14 cellular contexts compared by ENCODE assay signal in the genomic region with DNA sequence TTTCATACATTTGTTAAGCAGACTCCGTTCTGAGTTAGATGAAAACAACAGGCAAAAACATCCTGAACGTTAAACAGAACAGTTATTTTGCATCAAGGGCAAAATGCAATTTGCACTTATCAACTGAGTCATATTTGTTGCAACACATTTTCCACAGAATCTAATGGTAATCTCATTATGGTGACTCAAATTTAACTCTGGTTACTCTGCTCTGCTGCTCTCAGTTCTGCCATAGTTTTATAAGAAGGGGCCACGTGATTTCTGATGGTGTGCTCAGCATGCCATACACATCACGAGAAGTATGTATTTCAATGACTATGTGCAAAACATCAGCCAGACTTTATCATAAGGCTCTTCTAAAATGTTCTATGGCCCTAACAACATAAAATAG.
DNase-seq lines count a peak whose midpoint lies in the region; FAIRE-seq lines count a peak whose summit lies in the region.
"Had no signal": no experiment of that assay in that cellular context is flagged by ENCODE, and none has a peak within 500 bp of the region (broad histone marks: within the 10 kb centered on the region; RNA-seq: fewer than 3 reads in every experiment).

No MANE protein-coding gene starts in this region.

- H3K36me3 Mint-ChIP-seq in activated CD4-positive, alpha-beta memory T cell treated with anti-CD3 and anti-CD28 coated beads, Interleukin-2, amount 10 ng/mL, durations not matched to agents 7 days and 5 days (ENCODE audit: low read depth) = peaks cover 15% of the 10 kb centered on the region
- peaks cover 9% of the 10 kb centered on the region for H3K36me3 Mint-ChIP-seq in T-helper 2 cell treated with Interferon-gamma antibody and Interleukin-4, amounts not matched to agents 5 μg/mL and 100 μg/mL, for 36 hours (ENCODE audit: low read depth)

- POLR2A ChIA-PET in activated CD4-positive, alpha-beta memory T cell treated with anti-CD3 and anti-CD28 coated beads, Interleukin-2, amount 10 ng/mL, durations not matched to agents 7 days and 5 days (lab: Charles Lee) = no interaction called here

- peak; percentile 26 for FAIRE-seq in GM19239 (lab: Jason Lieb, UNC)

- no peak overlapping the region for H2BK5ac ChIP-seq in mesenchymal stem cell (ENCODE audit: low read depth, low read length, poor library complexity, severe bottlenecking)

- H3K9me3 Mint-ChIP-seq in activated CD4-positive, alpha-beta memory T cell treated with anti-CD3 and anti-CD28 coated beads, Interleukin-2, amount 10 ng/mL, durations not matched to agents 7 days and 5 days = no peaks in the 10 kb centered on the region
- peaks cover 6% of the 10 kb centered on the region for H3K9me3 Mint-ChIP-seq in T-helper 2 cell treated with Interferon-gamma antibody and Interleukin-4, amounts not matched to agents 5 μg/mL and 100 μg/mL, for 36 hours

- peaks cover 35% of the 10 kb centered on the region for H3K79me1 ChIP-seq in mesenchymal stem cell (replicated peaks; ENCODE audit: low read length, poor library complexity, severe bottlenecking)

- no peak overlapping the region for H3K4ac ChIP-seq in mesenchymal stem cell (ENCODE audit: low read depth in 1 of 2, low read length in 2 of 2)

- H2AK5ac ChIP-seq in mesenchymal stem cell (ENCODE audit: low read length, severe bottlenecking) = no peak overlapping the region

- no peak overlapping the region for H4K8ac ChIP-seq in mesenchymal stem cell (ENCODE audit: low read length)

- H3K27me3 ChIP-seq in mesenchymal stem cell (ENCODE audit: control insufficient read depth in 1 of 2, insufficient read depth in 1 of 2, low read length in 2 of 2) = no peaks in the 10 kb centered on the region
- H3K27me3 ChIP-seq: transverse colon had no signal

- no peaks in the 10 kb centered on the region for H3K9me3 ChIP-seq in mesenchymal stem cell (ENCODE audit: control insufficient read depth, low read length)
- H3K9me3 ChIP-seq: transverse colon had no signal

- peak overlapping the region; percentile 63 for H3K9ac ChIP-seq in mesenchymal stem cell (ENCODE audit: low read length)

- no peak overlapping the region for H3K23ac ChIP-seq in mesenchymal stem cell (ENCODE audit: low read length in 2 of 2)

- peak overlapping the region; percentile 18 for H3K27ac Mint-ChIP-seq in activated CD4-positive, alpha-beta memory T cell treated with anti-CD3 and anti-CD28 coated beads, Interleukin-2, amount 10 ng/mL, durations not matched to agents 7 days and 5 days
- H3K27ac Mint-ChIP-seq in T-helper 2 cell treated with Interferon-gamma antibody and Interleukin-4, amounts not matched to agents 5 μg/mL and 100 μg/mL, for 36 hours = no peak overlapping the region

- CTCF ChIA-PET in activated CD4-positive, alpha-beta memory T cell treated with anti-CD3 and anti-CD28 coated beads, Interleukin-2, amount 10 ng/mL, durations not matched to agents 7 days and 5 days (lab: Charles Lee) = no interaction called here

- H3K4me2 ChIP-seq in mesenchymal stem cell (ENCODE audit: low read length, poor library complexity, severe bottlenecking) = no peak overlapping the region

- no peak overlapping the region for H3K27ac ChIP-seq in mesenchymal stem cell (ENCODE audit: low read length, poor library complexity, severe bottlenecking)
- H3K27ac ChIP-seq: transverse colon had no signal

- H3K4me1 Mint-ChIP-seq in activated CD4-positive, alpha-beta memory T cell treated with anti-CD3 and anti-CD28 coated beads, Interleukin-2, amount 10 ng/mL, durations not matched to agents 7 days and 5 days = peaks cover 14% of the 10 kb centered on the region
- peaks cover 16% of the 10 kb centered on the region for H3K4me1 Mint-ChIP-seq in T-helper 2 cell treated with Interferon-gamma antibody and Interleukin-4, amounts not matched to agents 5 μg/mL and 100 μg/mL, for 36 hours (ENCODE audit: low read depth)

- no peak overlapping the region for H3K14ac ChIP-seq in mesenchymal stem cell (ENCODE audit: low read length in 2 of 2)

- H2BK15ac ChIP-seq in mesenchymal stem cell (ENCODE audit: low read depth, poor library complexity, severe bottlenecking) = no peak overlapping the region

- no peak overlapping the region for H2BK12ac ChIP-seq in mesenchymal stem cell (ENCODE audit: low read length in 2 of 2)

- H3K4me1 ChIP-seq in mesenchymal stem cell (ENCODE audit: control insufficient read depth, insufficient read depth, low read depth, low read length) = no peaks in the 10 kb centered on the region
- H3K4me1 ChIP-seq: transverse colon had no signal

- H3K18ac ChIP-seq in mesenchymal stem cell (ENCODE audit: low read depth in 1 of 2, low read length in 2 of 2) = no peak overlapping the region

- H3K4me3 Mint-ChIP-seq in activated CD4-positive, alpha-beta memory T cell treated with anti-CD3 and anti-CD28 coated beads, Interleukin-2, amount 10 ng/mL, durations not matched to agents 7 days and 5 days = no peak overlapping the region
- no peak overlapping the region for H3K4me3 Mint-ChIP-seq in T-helper 2 cell treated with Interferon-gamma antibody and Interleukin-4, amounts not matched to agents 5 μg/mL and 100 μg/mL, for 36 hours
- H3K4me3 Mint-ChIP-seq: naive B cell had no signal

- H2AFZ ChIP-seq in mesenchymal stem cell (ENCODE audit: low read depth, low read length) = no peak overlapping the region

- no peaks in the 10 kb centered on the region for H3K27me3 Mint-ChIP-seq in activated CD4-positive, alpha-beta memory T cell treated with anti-CD3 and anti-CD28 coated beads, Interleukin-2, amount 10 ng/mL, durations not matched to agents 7 days and 5 days
- no peaks in the 10 kb centered on the region for H3K27me3 Mint-ChIP-seq in T-helper 2 cell treated with Interferon-gamma antibody and Interleukin-4, amounts not matched to agents 5 μg/mL and 100 μg/mL, for 36 hours (ENCODE audit: low read depth)
- H3K27me3 Mint-ChIP-seq: naive B cell had no signal

- WGBS in mesenchymal stem cell = 60% methylated on average over 4 of the region's 4 CpGs

- no peak overlapping the region for H2BK120ac ChIP-seq in mesenchymal stem cell (ENCODE audit: low read depth, low read length)

- peak; percentile 83 for DNase-seq in CD1c-positive myeloid dendritic cell (ENCODE audit: extremely low spot score)
- no peak for DNase-seq in GM19239 (ENCODE audit: insufficient read length, low spot score)
- no peak for DNase-seq in activated CD4-positive, alpha-beta memory T cell treated with anti-CD3 and anti-CD28 coated beads, Interleukin-2, amount 10 ng/mL, durations not matched to agents 7 days and 5 days
- peak; percentile 90 for DNase-seq in mesenchymal stem cell
- no peak for DNase-seq in SK-N-DZ (ENCODE audit: low spot score)
- no peak for DNase-seq in T-helper 2 cell treated with Interferon-gamma antibody and Interleukin-4, amounts not matched to agents 5 μg/mL and 100 μg/mL, for 36 hours (ENCODE audit: low spot score)
- DNase-seq in epidermal melanocyte (ENCODE audit: insufficient read length, low spot score) = no peak
- no peak for DNase-seq in COR-L47 (lab: John Stamatoyannopoulos, UW)
- DNase-seq: caudate nucleus; hypothalamus; naive B cell; NCI-H1417; stimulated activated CD4-positive, alpha-beta T cell treated with anti-CD3 and anti-CD28 coated beads, Interleukin-2, amount 100 ng/mL, for 48 hours; transverse colon had no signal

- no peak overlapping the region for H4K91ac ChIP-seq in mesenchymal stem cell (ENCODE audit: low read length)

- H3K4me3 ChIP-seq in mesenchymal stem cell (ENCODE audit: insufficient read depth in 1 of 2, low read depth in 1 of 2, low read length in 2 of 2) = peak overlapping the region in 1 of 2 experiments; percentile 38
- H3K4me3 ChIP-seq: transverse colon had no signal

- H3K36me3 ChIP-seq in mesenchymal stem cell (ENCODE audit: control insufficient read depth in 1 of 2, insufficient read depth in 2 of 2, low read depth in 1 of 2, low read length in 2 of 2) = no peaks in the 10 kb centered on the region
- H3K36me3 ChIP-seq: transverse colon had no signal

Comparison
In these comparisons a context has a peak if more than half of its experiments do, and no peak if none do; other contexts are left out.
1. DNase-seq: peak in CD1c-positive myeloid dendritic cell (single experiment) and mesenchymal stem cell (single experiment); none in GM19239 (single experiment), activated CD4-positive, alpha-beta memory T cell treated with anti-CD3 and anti-CD28 coated beads, Interleukin-2, amount 10 ng/mL, durations not matched to agents 7 days and 5 days (single experiment), SK-N-DZ (single experiment), T-helper 2 cell treated with Interferon-gamma antibody and Interleukin-4, amounts not matched to agents 5 μg/mL and 100 μg/mL, for 36 hours (single experiment), epidermal melanocyte (single experiment) and COR-L47 (single experiment).